ENCODE assay signal across 29 cellular contexts in the genomic region with DNA sequence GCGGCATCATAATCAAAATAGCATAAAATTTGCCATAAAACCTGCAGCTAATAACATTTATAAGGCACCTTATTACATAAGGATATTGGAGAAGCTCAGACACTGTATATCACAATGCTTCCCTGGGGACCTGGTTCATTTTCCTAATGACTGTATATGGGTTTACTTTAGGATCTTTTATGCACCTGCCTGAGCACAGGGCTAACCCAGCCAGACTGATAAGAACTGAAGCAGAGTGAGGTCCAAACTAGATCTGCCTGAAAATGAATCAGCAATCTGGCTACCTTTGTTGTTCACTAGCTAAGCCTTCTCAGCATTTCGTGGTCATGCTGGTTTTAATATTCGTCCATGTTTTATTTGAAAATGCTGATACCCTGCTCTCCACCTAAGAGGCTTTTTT.
DNase-seq lines count a peak whose midpoint lies in the region; ATAC-seq and TF ChIP-seq lines count a peak whose summit lies in the region.
"Had no signal": no experiment of that assay in that cellular context is flagged by ENCODE, and none has a peak within 500 bp of the region (broad histone marks: within the 10 kb centered on the region; RNA-seq: fewer than 3 reads in every experiment).

No MANE protein-coding gene starts in this region.

- H3K4me3 ChIP-seq in HEK293 (ENCODE audit: low read depth, low read length) (no peak overlapping the region), endodermal cell (ENCODE audit: low read length) (no peak overlapping the region), gastroesophageal sphincter (no peak overlapping the region)
- H3K4me3 ChIP-seq: adrenal gland, body of pancreas, esophagus muscularis mucosa, heart right ventricle, right lobe of liver, stomach, vagina had no signal

- no peaks in the 10 kb centered on the region for H3K9me3 ChIP-seq in HEK293 (ENCODE audit: control insufficient read depth, insufficient read depth, low read depth, low read length)
- H3K9me3 ChIP-seq in endodermal cell (ENCODE audit: control insufficient read depth, low read length) = no peaks in the 10 kb centered on the region
- H3K9me3 ChIP-seq in gastroesophageal sphincter = no peaks in the 10 kb centered on the region
- H3K9me3 ChIP-seq: adrenal gland, body of pancreas, esophagus muscularis mucosa, right lobe of liver, stomach, vagina had no signal

- peak overlapping the region; percentile 48 for H3K27ac Mint-ChIP-seq in endodermal cell
- H3K27ac Mint-ChIP-seq: activated CD4-positive, alpha-beta T cell treated with anti-CD3 and anti-CD28 coated beads for 36 hours; activated CD8-positive, alpha-beta T cell treated with anti-CD3 and anti-CD28 coated beads for 36 hours; activated naive CD4-positive, alpha-beta T cell treated with anti-CD3 and anti-CD28 coated beads, Interleukin-2, amount 10 ng/mL, durations not matched to agents 7 days and 5 days; B cell had no signal

- TF ChIP-seq EP300 in gastroesophageal sphincter (IDR thresholded peaks at IDR 0.05) = no peak

- no peaks in the 10 kb centered on the region for H3K36me3 Mint-ChIP-seq in endodermal cell (ENCODE audit: low read depth)
- H3K36me3 Mint-ChIP-seq: activated naive CD4-positive, alpha-beta T cell treated with anti-CD3 and anti-CD28 coated beads, Interleukin-2, amount 10 ng/mL, durations not matched to agents 7 days and 5 days had no signal

- H3K9ac ChIP-seq in endodermal cell (ENCODE audit: extremely low read depth, low read length, poor library complexity, severe bottlenecking) = no peak overlapping the region

- ATAC-seq in gastroesophageal sphincter = no peak
- ATAC-seq: activated CD4-positive, alpha-beta T cell treated with anti-CD3 and anti-CD28 coated beads for 36 hours; activated CD8-positive, alpha-beta T cell treated with anti-CD3 and anti-CD28 coated beads for 36 hours; body of pancreas; HCT116; heart right ventricle had no signal

- no peaks in the 10 kb centered on the region for H3K27me3 Mint-ChIP-seq in endodermal cell (ENCODE audit: insufficient read depth)
- H3K27me3 Mint-ChIP-seq: activated CD4-positive, alpha-beta T cell treated with anti-CD3 and anti-CD28 coated beads for 36 hours; activated CD8-positive, alpha-beta T cell treated with anti-CD3 and anti-CD28 coated beads for 36 hours; activated naive CD4-positive, alpha-beta T cell treated with anti-CD3 and anti-CD28 coated beads, Interleukin-2, amount 10 ng/mL, durations not matched to agents 7 days and 5 days; B cell; central memory CD8-positive, alpha-beta T cell had no signal

- H3K4me1 ChIP-seq in HEK293 (ENCODE audit: control insufficient read depth, insufficient read depth, low read length) (no peaks in the 10 kb centered on the region), endodermal cell (ENCODE audit: control insufficient read depth, insufficient read depth, low read length) (no peaks in the 10 kb centered on the region), gastroesophageal sphincter (no peaks in the 10 kb centered on the region)
- H3K4me1 ChIP-seq: adrenal gland, body of pancreas, esophagus muscularis mucosa, heart right ventricle, right lobe of liver, stomach, vagina had no signal

- DNase-seq in COLO668 (lab: John Stamatoyannopoulos, UW; ENCODE audit: unreplicated experiment) (peak; percentile 34), NCI-H2171 treated with DMSO at 0.1 percent for 48 hours (lab: John Stamatoyannopoulos, UW) (peak; percentile 59), endodermal cell (no peak), DMS53 (lab: John Stamatoyannopoulos, UW) (no peak), kidney glomerular epithelial cell (lab: John Stamatoyannopoulos, UW) (no peak), GM03348 (ENCODE audit: low spot score) (no peak)
- DNase-seq: activated CD4-positive, alpha-beta T cell treated with anti-CD3 and anti-CD28 coated beads for 36 hours; activated CD8-positive, alpha-beta T cell treated with anti-CD3 and anti-CD28 coated beads for 36 hours; activated naive CD4-positive, alpha-beta T cell treated with anti-CD3 and anti-CD28 coated beads, Interleukin-2, amount 10 ng/mL, durations not matched to agents 7 days and 5 days; adrenal gland; DMS79 treated with DMSO at 0.1 percent for 48 hours; GF-D8; heart right ventricle; NCI-H2081 treated with DMSO at 0.1 percent for 48 hours; NCI-H524 treated with DMSO at 0.1 percent for 48 hours; right lobe of liver; stimulated activated CD4-positive, alpha-beta T cell treated with anti-CD3 and anti-CD28 coated beads, Interleukin-12 subunit alpha, Interleukin-12 subunit beta, amount 100 ng/mL, for 4 hours; stimulated activated CD4-positive, alpha-beta T cell treated with anti-CD3 and anti-CD28 coated beads, Interleukin-4, amount 100 ng/mL, for 1 hour; stomach; SW 1271 had no signal

- H3K27ac ChIP-seq in HEK293 (ENCODE audit: extremely low read depth, low read depth, low read length) = no peak overlapping the region
- no peak overlapping the region for H3K27ac ChIP-seq in endodermal cell (ENCODE audit: low read depth, low read length)
- H3K27ac ChIP-seq in gastroesophageal sphincter = no peak overlapping the region
- H3K27ac ChIP-seq: adrenal gland, body of pancreas, esophagus muscularis mucosa, heart right ventricle, right lobe of liver, stomach, vagina, VCaP had no signal

- 60 to 86% methylated on average over 2 to 3 of the region's 3 CpGs for WGBS in endodermal cell (ENCODE audit: insufficient coverage in 1 of 2, insufficient read length in 1 of 2), 2 experiments
- 61 to 78% methylated on average over 3 of the region's 3 CpGs for WGBS in gastroesophageal sphincter (ENCODE audit: low coverage in 1 of 2), 2 donors

- no peaks in the 10 kb centered on the region for H3K9me3 Mint-ChIP-seq in endodermal cell

- peaks cover 9% of the 10 kb centered on the region for H3K4me1 Mint-ChIP-seq in endodermal cell
- H3K4me1 Mint-ChIP-seq: activated CD4-positive, alpha-beta T cell treated with anti-CD3 and anti-CD28 coated beads for 36 hours; activated naive CD4-positive, alpha-beta T cell treated with anti-CD3 and anti-CD28 coated beads, Interleukin-2, amount 10 ng/mL, durations not matched to agents 7 days and 5 days; B cell; central memory CD8-positive, alpha-beta T cell had no signal

- POLR2A ChIA-PET in HEK293 (lab: Yijun Ruan, JAX) = no interaction called here

- TF ChIP-seq CTCF in HEK293 (tag by site-specific recombination; IDR thresholded peaks at IDR 0.05) (no peak), endodermal cell (conservative IDR thresholded peaks at IDR 0.05) (no peak), gastroesophageal sphincter (IDR thresholded peaks at IDR 0.05) (no peak)

- CTCF ChIA-PET in HEK293 (lab: Yijun Ruan, JAX) = interaction anchor here (0.7 to 0.8 kb wide), 2 partner anchors 12 to 1615 kb away, joined by 3 to 4 read pairs; no protein-coding TSS in a partner anchor

- no peak overlapping the region for H3K4me3 Mint-ChIP-seq in endodermal cell
- H3K4me3 Mint-ChIP-seq: activated CD4-positive, alpha-beta T cell treated with anti-CD3 and anti-CD28 coated beads for 36 hours; activated CD8-positive, alpha-beta T cell treated with anti-CD3 and anti-CD28 coated beads for 36 hours; activated naive CD4-positive, alpha-beta T cell treated with anti-CD3 and anti-CD28 coated beads, Interleukin-2, amount 10 ng/mL, durations not matched to agents 7 days and 5 days; B cell; central memory CD8-positive, alpha-beta T cell had no signal

- TF ChIP-seq POLR2A in gastroesophageal sphincter (IDR thresholded peaks at IDR 0.05) = no peak

- no peaks in the 10 kb centered on the region for H3K27me3 ChIP-seq in endodermal cell (ENCODE audit: control insufficient read depth, insufficient read depth, low read length, poor library complexity, severe bottlenecking)
- no peaks in the 10 kb centered on the region for H3K27me3 ChIP-seq in gastroesophageal sphincter
- H3K27me3 ChIP-seq: adrenal gland, body of pancreas, esophagus muscularis mucosa, heart right ventricle, right lobe of liver, stomach, vagina had no signal

- H3K36me3 ChIP-seq in HEK293 (ENCODE audit: control insufficient read depth in 2 of 2, insufficient read depth in 1 of 2, low read length in 2 of 2) = no peaks in the 10 kb centered on the region
- no peaks in the 10 kb centered on the region for H3K36me3 ChIP-seq in endodermal cell (ENCODE audit: control insufficient read depth, insufficient read depth, low read length)
- no peaks in the 10 kb centered on the region for H3K36me3 ChIP-seq in gastroesophageal sphincter
- H3K36me3 ChIP-seq: adrenal gland, esophagus muscularis mucosa, heart right ventricle, right lobe of liver, stomach, vagina had no signal

TF ChIP-seq in HEK293, 187 proteins besides CTCF, POLR2A, EP300 and RAD21:
- TF ChIP-seq ZNF426 (tag by site-specific recombination; IDR thresholded peaks at IDR 0.05) (no peak), ZNF571 (tag by site-specific recombination; IDR thresholded peaks at IDR 0.05) (no peak), ZNF341 (tag by site-specific recombination; IDR thresholded peaks at IDR 0.05; ENCODE audit: low read depth) (no peak), OSR2 (tag by site-specific recombination; IDR thresholded peaks at IDR 0.05) (no peak), ZNF555 (tag by site-specific recombination; conservative IDR thresholded peaks at IDR 0.05) (no peak), ZNF133 (tag by site-specific recombination; IDR thresholded peaks at IDR 0.05) (no peak), TRIM28 (IDR thresholded peaks at IDR 0.05; ENCODE audit: borderline replicate concordance, low read length) (peak; percentile 75), SALL2 (tag by site-specific recombination; IDR thresholded peaks at IDR 0.05; ENCODE audit: borderline replicate concordance) (no peak)

Comparison
In these comparisons a context has a peak if more than half of its experiments do, and no peak if none do; other contexts are left out.
1. DNase-seq: peak in COLO668 (single experiment) and NCI-H2171 treated with DMSO at 0.1 percent for 48 hours (single experiment); none in endodermal cell (single experiment), DMS53 (single experiment), kidney glomerular epithelial cell (single experiment) and GM03348 (single experiment).